Comparison of ENCODE assay signal across 19 cellular contexts in the genomic region with DNA sequence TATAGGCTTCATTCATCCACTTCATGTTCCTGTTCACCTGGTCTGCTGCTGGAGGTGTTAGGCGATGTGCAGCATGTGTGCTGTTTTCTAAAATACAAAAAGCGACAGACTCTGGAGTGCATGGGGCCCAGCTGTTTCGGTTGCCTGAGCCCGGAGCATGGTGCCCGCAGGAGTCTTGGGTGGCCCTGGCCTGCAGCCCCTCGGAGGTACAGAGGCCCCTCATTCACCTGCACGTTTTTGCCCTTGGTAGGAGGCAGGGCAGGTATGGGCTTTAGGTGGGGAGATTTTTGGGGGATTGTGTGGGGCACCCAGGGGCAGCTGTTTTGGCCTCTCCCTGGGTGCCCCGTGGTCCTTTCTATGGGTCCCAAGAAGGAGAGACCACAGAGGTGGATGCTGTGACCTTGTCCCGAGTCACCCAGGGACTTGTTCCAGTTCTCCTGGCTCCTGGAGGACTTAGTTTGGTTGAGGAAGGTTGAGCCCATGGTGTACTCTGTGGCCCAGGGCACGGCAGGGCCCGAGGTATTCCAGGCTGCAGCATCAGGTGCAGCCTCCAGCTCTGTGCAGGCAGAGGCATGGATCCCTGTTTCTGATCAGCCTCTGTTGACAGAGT.
DNase-seq lines count a peak whose midpoint lies in the region; ATAC-seq and TF ChIP-seq lines count a peak whose summit lies in the region.
"Had no signal": no experiment of that assay in that cellular context is flagged by ENCODE, and none has a peak within 500 bp of the region (broad histone marks: within the 10 kb centered on the region; RNA-seq: fewer than 3 reads in every experiment).

No MANE protein-coding gene starts in this region.

- no peaks in the 10 kb centered on the region for H4K20me1 ChIP-seq in PC-3 (ENCODE audit: low read length)

- H3K9me3 ChIP-seq in suprapubic skin (no peaks in the 10 kb centered on the region), PC-3 (ENCODE audit: low read length) (no peaks in the 10 kb centered on the region)

- POLR2A ChIA-PET in PC-3 (lab: Charles Lee; ENCODE audit: unreplicated experiment): no interaction called here

- no peaks in the 10 kb centered on the region for H3K9me3 Mint-ChIP-seq in activated T-cell treated with anti-CD3 and anti-CD28 coated beads, Interleukin-2, amount 50 U/mL, for 24 hours
- H3K9me3 Mint-ChIP-seq: CD8-positive, alpha-beta memory T cell had no signal

- intact Hi-C loops in PC-3 (cut with micrococcal nuclease): no loop called here

- H3K4me3 ChIP-seq in suprapubic skin (no peak overlapping the region), PC-3 (ENCODE audit: low read length) (no peak overlapping the region)

- H3K4me2 ChIP-seq in PC-3 (ENCODE audit: low read length): no peak overlapping the region

- H3K27me3 Mint-ChIP-seq in activated T-cell treated with anti-CD3 and anti-CD28 coated beads, Interleukin-2, amount 50 U/mL, for 24 hours: no peaks in the 10 kb centered on the region
- H3K27me3 Mint-ChIP-seq: CD8-positive, alpha-beta memory T cell had no signal

- peak; percentile 7 to 13 for DNase-seq in activated T-cell treated with anti-CD3 and anti-CD28 coated beads, Interleukin-2, amount 50 U/mL, for 48 hours
- no peak for DNase-seq in activated T-cell treated with anti-CD3 and anti-CD28 coated beads, Interleukin-2, amount 50 U/mL, for 24 hours
- DNase-seq in activated CD8-positive, alpha-beta memory T cell treated with anti-CD3 and anti-CD28 coated beads, Interleukin-2, amount 50 U/mL, for 48 hours: peak; percentile 38
- DNase-seq in mesenteric fat pad (ENCODE audit: low spot score) (peak; percentile 18), suprapubic skin (ENCODE audit: low spot score in 2 of 2) (peak; percentile 32 to 60), PC-3 (no peak), HT-29 (ENCODE audit: low spot score) (no peak)
- DNase-seq: AML-193, C1 segment of cervical spinal cord, Karpas-422, MV-4-11, NCI-H1694, NCI-H2081 treated with DMSO at 0.1 percent for 48 hours, NCI-H2171 treated with DMSO at 0.1 percent for 48 hours, NCI-H446, NCI-H526 treated with DMSO at 0.1 percent for 48 hours, Right ventricle myocardium superior had no signal

- CTCF ChIA-PET in PC-3 (lab: Charles Lee): no interaction called here

- H2AFZ ChIP-seq in PC-3 (ENCODE audit: low read length): no peak overlapping the region

- H3K9me2 ChIP-seq in PC-3 (replicated peaks; ENCODE audit: low read length): no peaks in the 10 kb centered on the region

- H3K27me3 ChIP-seq in suprapubic skin (no peaks in the 10 kb centered on the region), PC-3 (ENCODE audit: low read length) (no peaks in the 10 kb centered on the region)

- no peaks in the 10 kb centered on the region for H3K4me1 Mint-ChIP-seq in activated T-cell treated with anti-CD3 and anti-CD28 coated beads, Interleukin-2, amount 50 U/mL, for 24 hours (ENCODE audit: low read depth)
- H3K4me1 Mint-ChIP-seq: CD8-positive, alpha-beta memory T cell had no signal

- TF ChIP-seq CTCF in suprapubic skin (IDR thresholded peaks at IDR 0.05) (no peak), PC-3 (conservative IDR thresholded peaks at IDR 0.05; ENCODE audit: low read depth, low read length) (no peak)

- no peak overlapping the region for H3K27ac ChIP-seq in suprapubic skin
- no peak overlapping the region for H3K27ac ChIP-seq in PC-3 (ENCODE audit: low read length)

- ATAC-seq in PC-3: no peak
- ATAC-seq in GM21825 (IDR thresholded peaks at IDR 0.05; ENCODE audit: unreplicated experiment): no peak

- H3K36me3 Mint-ChIP-seq in activated T-cell treated with anti-CD3 and anti-CD28 coated beads, Interleukin-2, amount 50 U/mL, for 24 hours (ENCODE audit: low read depth): peaks cover 95% of the 10 kb centered on the region

- H3K4me1 ChIP-seq in suprapubic skin: no peaks in the 10 kb centered on the region
- no peaks in the 10 kb centered on the region for H3K4me1 ChIP-seq in PC-3 (ENCODE audit: insufficient read depth, low read length)

- TF ChIP-seq POLR2A in suprapubic skin (IDR thresholded peaks at IDR 0.05): no peak

- 88% methylated on average over 5 of the region's 11 CpGs for WGBS in suprapubic skin

- TF ChIP-seq EP300 in suprapubic skin (IDR thresholded peaks at IDR 0.05): no peak

- H3K27ac Mint-ChIP-seq in activated T-cell treated with anti-CD3 and anti-CD28 coated beads, Interleukin-2, amount 50 U/mL, for 24 hours: no peak overlapping the region
- H3K27ac Mint-ChIP-seq: CD8-positive, alpha-beta memory T cell had no signal

- no peak overlapping the region for H3K4me3 Mint-ChIP-seq in activated T-cell treated with anti-CD3 and anti-CD28 coated beads, Interleukin-2, amount 50 U/mL, for 24 hours
- H3K4me3 Mint-ChIP-seq: CD8-positive, alpha-beta memory T cell had no signal

- no peak overlapping the region for H3K9ac ChIP-seq in PC-3 (ENCODE audit: low read length)

- no peaks in the 10 kb centered on the region for H3K79me2 ChIP-seq in PC-3 (ENCODE audit: low read length)

- peaks cover 94% of the 10 kb centered on the region for H3K36me3 ChIP-seq in suprapubic skin
- H3K36me3 ChIP-seq in PC-3 (ENCODE audit: low read depth, low read length): peaks cover 32% of the 10 kb centered on the region

- BruUV-seq in PC-3 (replicated peaks; lab: Mats Ljungman, UMichigan): no TSS peak

- no peaks in the 10 kb centered on the region for H3F3A ChIP-seq in PC-3 (ENCODE audit: low read length, unreplicated experiment)

Comparison
In these comparisons a context has a peak if more than half of its experiments do, and no peak if none do; other contexts are left out.
1. DNase-seq: peak in activated T-cell treated with anti-CD3 and anti-CD28 coated beads, Interleukin-2, amount 50 U/mL, for 48 hours (2 of 2), activated CD8-positive, alpha-beta memory T cell treated with anti-CD3 and anti-CD28 coated beads, Interleukin-2, amount 50 U/mL, for 48 hours (single experiment), mesenteric fat pad (single experiment) and suprapubic skin (2 of 2); none in activated T-cell treated with anti-CD3 and anti-CD28 coated beads, Interleukin-2, amount 50 U/mL, for 24 hours (single experiment), PC-3 (single experiment) and HT-29 (single experiment).